ENCODE assay signal across 9 cellular contexts in the genomic region with DNA sequence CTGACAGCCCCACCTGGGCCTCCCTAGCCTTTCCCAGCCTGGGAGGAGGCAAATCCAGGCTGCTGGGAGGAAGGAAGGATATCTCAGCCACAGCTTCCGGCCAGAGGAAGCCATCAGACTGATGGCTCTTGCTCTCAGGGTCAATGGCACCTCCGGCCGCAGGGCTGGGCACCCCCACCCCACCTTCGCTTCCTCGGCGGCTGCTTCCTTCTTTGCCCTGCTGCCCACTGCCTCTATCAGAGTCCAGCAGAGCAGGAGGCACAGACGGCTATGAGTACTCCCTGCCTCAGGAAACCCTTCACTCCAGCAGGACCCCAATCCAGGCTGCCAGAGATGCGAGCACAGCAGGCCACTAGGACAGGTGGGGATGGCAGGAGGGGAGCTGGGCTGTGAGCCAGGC. TPM values are rescaled to one million over a fixed set of nuclear protein-coding genes. Genes with fewer than 3 reads are reported as not detected.
A peak's percentile ranks its signal among the peaks of the same experiment; 100 is the strongest.
DNase-seq lines count a peak whose midpoint lies in the region; ATAC-seq and TF ChIP-seq lines count a peak whose summit lies in the region.
"Had no signal": no experiment of that assay in that cellular context is flagged by ENCODE, and none has a peak within 500 bp of the region (broad histone marks: within the 10 kb centered on the region; RNA-seq: fewer than 3 reads in every experiment).

No MANE protein-coding gene starts in this region.

- no peak overlapping the region for H3K14ac ChIP-seq in mesenchymal stem cell (ENCODE audit: low read length in 2 of 2)

- WGBS in mesenchymal stem cell = 89% methylated on average over 7 of the region's 8 CpGs

- H3K4ac ChIP-seq in mesenchymal stem cell (ENCODE audit: low read depth in 1 of 2, low read length in 2 of 2) = peak overlapping the region in 1 of 2 experiments; percentile 8

- no peak overlapping the region for H2BK15ac ChIP-seq in mesenchymal stem cell (ENCODE audit: low read depth, poor library complexity, severe bottlenecking)

- peak overlapping the region; percentile 77 for H3K4me3 Mint-ChIP-seq in activated naive CD4-positive, alpha-beta T cell treated with anti-CD3 and anti-CD28 coated beads for 36 hours

- H4K91ac ChIP-seq in mesenchymal stem cell (ENCODE audit: low read length) = no peak overlapping the region

- no peak overlapping the region for H2AK5ac ChIP-seq in mesenchymal stem cell (ENCODE audit: low read length, severe bottlenecking)

- peaks cover 54 to 57% of the 10 kb centered on the region in 2 donors for H3K36me3 ChIP-seq in ascending aorta
- H3K36me3 ChIP-seq in mesenchymal stem cell (ENCODE audit: control insufficient read depth in 1 of 2, insufficient read depth in 2 of 2, low read depth in 1 of 2, low read length in 2 of 2) = peaks cover 51 to 54% of the 10 kb centered on the region in 2 experiments
- peaks cover 50% of the 10 kb centered on the region for H3K36me3 ChIP-seq in thoracic aorta

- H3K36me3 Mint-ChIP-seq in activated naive CD4-positive, alpha-beta T cell treated with anti-CD3 and anti-CD28 coated beads for 36 hours (ENCODE audit: low read depth) = peaks cover 8% of the 10 kb centered on the region
- no peaks in the 10 kb centered on the region for H3K36me3 Mint-ChIP-seq in activated naive CD4-positive, alpha-beta T cell treated with anti-CD3 and anti-CD28 coated beads, Interleukin-2, amount 50 U/mL, for 72 hours

- H2BK5ac ChIP-seq in mesenchymal stem cell (ENCODE audit: low read depth, low read length, poor library complexity, severe bottlenecking) = no peak overlapping the region

- peak overlapping the region in 1 of 2 experiments; percentile 26 for H3K18ac ChIP-seq in mesenchymal stem cell (ENCODE audit: low read depth in 1 of 2, low read length in 2 of 2)

- H3K4me1 ChIP-seq in ascending aorta (peaks cover 16 to 30% of the 10 kb centered on the region in 2 donors), mesenchymal stem cell (ENCODE audit: control insufficient read depth, insufficient read depth, low read depth, low read length) (peaks cover 24% of the 10 kb centered on the region), thoracic aorta (ENCODE audit: control insufficient read depth in 1 of 2, low read depth in 2 of 2) (peaks cover 22 to 37% of the 10 kb centered on the region in 2 donors)

- H3K9me3 ChIP-seq in ascending aorta (no peaks in the 10 kb centered on the region), mesenchymal stem cell (ENCODE audit: control insufficient read depth, low read length) (no peaks in the 10 kb centered on the region), thoracic aorta (no peaks in the 10 kb centered on the region)

- intact Hi-C loops in activated naive CD4-positive, alpha-beta T cell treated with anti-CD3 and anti-CD28 coated beads for 36 hours (cut with micrococcal nuclease) = no loop called here
- intact Hi-C loops in ascending aorta (cut with DNase I) = loop anchor here (5.0 to 10.0 kb wide), 2 partner anchors 228 to 246 kb away; partner anchors contain the start of genes ANKRD36 and FAHD2B

- ATAC-seq in activated naive CD4-positive, alpha-beta T cell treated with anti-CD3 and anti-CD28 coated beads, Interleukin-2, amount 50 U/mL, for 72 hours = no peak
- no peak for ATAC-seq in thoracic aorta (ENCODE audit: insufficient number of reproducible peaks, low FRiP score, low read depth)
- ATAC-seq in GM21526 (IDR thresholded peaks at IDR 0.05; ENCODE audit: low FRiP score, unreplicated experiment) = no peak
- no peak for ATAC-seq in GM18873 (IDR thresholded peaks at IDR 0.05; ENCODE audit: low FRiP score, unreplicated experiment)

- H2BK120ac ChIP-seq in mesenchymal stem cell (ENCODE audit: low read depth, low read length) = no peak overlapping the region

- H3K4me3 ChIP-seq in ascending aorta (peak overlapping the region in 1 of 2 donors; percentile 98), mesenchymal stem cell (ENCODE audit: insufficient read depth in 1 of 2, low read depth in 1 of 2, low read length in 2 of 2) (peak overlapping the region in 1 of 2 experiments; percentile 24), thoracic aorta (peak overlapping the region; percentile 97)

- H3K4me2 ChIP-seq in mesenchymal stem cell (ENCODE audit: low read length, poor library complexity, severe bottlenecking) = peak overlapping the region; percentile 46

- DNase-seq in activated naive CD4-positive, alpha-beta T cell treated with anti-CD3 and anti-CD28 coated beads for 36 hours = no peak
- no peak for DNase-seq in activated naive CD4-positive, alpha-beta T cell treated with anti-CD3 and anti-CD28 coated beads, Interleukin-2, amount 50 U/mL, for 72 hours (ENCODE audit: low spot score in 2 of 2)
- DNase-seq in ascending aorta (ENCODE audit: low spot score in 2 of 2) (no peak), mesenchymal stem cell (no peak), thoracic aorta (ENCODE audit: low spot score) (no peak), activated gamma-delta T cell (lab: John Stamatoyannopoulos, UW) (no peak)
- DNase-seq: NCI-H187 had no signal

- no peak overlapping the region for H3K27ac Mint-ChIP-seq in activated naive CD4-positive, alpha-beta T cell treated with anti-CD3 and anti-CD28 coated beads for 36 hours
- H3K27ac Mint-ChIP-seq in activated naive CD4-positive, alpha-beta T cell treated with anti-CD3 and anti-CD28 coated beads, Interleukin-2, amount 50 U/mL, for 72 hours = no peak overlapping the region

- H3K23ac ChIP-seq in mesenchymal stem cell (ENCODE audit: low read length in 2 of 2) = peak overlapping the region in 1 of 2 experiments; percentile 85

- no peak overlapping the region for H2AFZ ChIP-seq in mesenchymal stem cell (ENCODE audit: low read depth, low read length)

- TF ChIP-seq CTCF in ascending aorta (IDR thresholded peaks at IDR 0.05) (no peak), thoracic aorta (IDR thresholded peaks at IDR 0.05) (no peak)

- peaks cover 21% of the 10 kb centered on the region for H3K4me1 Mint-ChIP-seq in activated naive CD4-positive, alpha-beta T cell treated with anti-CD3 and anti-CD28 coated beads for 36 hours (ENCODE audit: low read depth)

- no peaks in the 10 kb centered on the region for H3K9me3 Mint-ChIP-seq in activated naive CD4-positive, alpha-beta T cell treated with anti-CD3 and anti-CD28 coated beads for 36 hours
- no peaks in the 10 kb centered on the region for H3K9me3 Mint-ChIP-seq in activated naive CD4-positive, alpha-beta T cell treated with anti-CD3 and anti-CD28 coated beads, Interleukin-2, amount 50 U/mL, for 72 hours

- no peak overlapping the region for H3K9ac ChIP-seq in mesenchymal stem cell (ENCODE audit: low read length)

- H4K8ac ChIP-seq in mesenchymal stem cell (ENCODE audit: low read length) = no peak overlapping the region

- CTCF ChIA-PET in activated naive CD4-positive, alpha-beta T cell treated with anti-CD3 and anti-CD28 coated beads for 36 hours (lab: Charles Lee) = interaction anchor here (1.0 to 3.3 kb wide), 2 partner anchors 8 to 88 kb away, joined by 3 to 25 read pairs; partner anchors contain the start of gene ANKRD39

- no peaks in the 10 kb centered on the region for H3K27me3 ChIP-seq in ascending aorta
- no peaks in the 10 kb centered on the region for H3K27me3 ChIP-seq in mesenchymal stem cell (ENCODE audit: control insufficient read depth in 1 of 2, insufficient read depth in 1 of 2, low read length in 2 of 2)
- H3K27me3 ChIP-seq in thoracic aorta (replicated peaks; ENCODE audit: insufficient read depth) = no peaks in the 10 kb centered on the region

- H3K27ac ChIP-seq in ascending aorta (peak overlapping the region; percentile 96 to 99), mesenchymal stem cell (ENCODE audit: low read length, poor library complexity, severe bottlenecking) (no peak overlapping the region), thoracic aorta (peak overlapping the region; percentile 97 to 99)

- no peak overlapping the region for H2BK12ac ChIP-seq in mesenchymal stem cell (ENCODE audit: low read length in 2 of 2)

- peaks cover 33% of the 10 kb centered on the region for H3K79me1 ChIP-seq in mesenchymal stem cell (replicated peaks; ENCODE audit: low read length, poor library complexity, severe bottlenecking)

- H3K27me3 Mint-ChIP-seq in activated naive CD4-positive, alpha-beta T cell treated with anti-CD3 and anti-CD28 coated beads for 36 hours (ENCODE audit: low read depth) = peaks cover 6% of the 10 kb centered on the region

RNA-seq across cellular contexts. Expression of gene SEMA4C, which starts 3.3 kb away (rescaled TPM):
- total RNA-seq in activated naive CD4-positive, alpha-beta T cell treated with anti-CD3 and anti-CD28 coated beads for 36 hours = 1 to 10 TPM; 7.7 to 8.5 TPM
- 10 to 100 TPM in 1 of 2 donors, 1 to 10 TPM in 1; 6.8 to 10.8 TPM for total RNA-seq in activated naive CD4-positive, alpha-beta T cell treated with anti-CD3 and anti-CD28 coated beads, Interleukin-2, amount 50 U/mL, for 72 hours
- 56.9 TPM for total RNA-seq in ascending aorta
- 20.2 TPM for polyA plus RNA-seq in mesenchymal stem cell (2013, experiment 1 of 2)
- 20.7 TPM for polyA plus RNA-seq in mesenchymal stem cell (2013, experiment 2 of 2)
- 10 to 100 TPM; 44.1 to 66.3 TPM for total RNA-seq in thoracic aorta

RNA-seq across cellular contexts. Expression of gene ANKRD39, which starts 8.8 kb away (rescaled TPM):
- 10 to 100 TPM; 25.0 to 27.3 TPM for total RNA-seq in activated naive CD4-positive, alpha-beta T cell treated with anti-CD3 and anti-CD28 coated beads for 36 hours
- 10 to 100 TPM; 23.8 to 39.2 TPM for total RNA-seq in activated naive CD4-positive, alpha-beta T cell treated with anti-CD3 and anti-CD28 coated beads, Interleukin-2, amount 50 U/mL, for 72 hours
- total RNA-seq in ascending aorta (2.3 TPM), thoracic aorta (10 to 100 TPM in 1 of 2 donors, 1 to 10 TPM in 1; 8.4 to 18.0 TPM)
- 11.8 TPM for polyA plus RNA-seq in mesenchymal stem cell (2013, experiment 1 of 2)
- polyA plus RNA-seq in mesenchymal stem cell (2013, experiment 2 of 2) = 10.8 TPM

RNA-seq across cellular contexts. Expression of gene ANKRD23, which starts 22.8 kb away (rescaled TPM):
- 1 to 10 TPM; 3.3 to 4.2 TPM for total RNA-seq in activated naive CD4-positive, alpha-beta T cell treated with anti-CD3 and anti-CD28 coated beads for 36 hours
- 1 to 10 TPM; 3.7 to 6.8 TPM for total RNA-seq in activated naive CD4-positive, alpha-beta T cell treated with anti-CD3 and anti-CD28 coated beads, Interleukin-2, amount 50 U/mL, for 72 hours
- total RNA-seq in ascending aorta (4.0 TPM), thoracic aorta (1 to 10 TPM; 6.0 to 8.4 TPM)
- polyA plus RNA-seq in mesenchymal stem cell (2013, experiment 1 of 2) = 0.81 TPM
- polyA plus RNA-seq in mesenchymal stem cell (2013, experiment 2 of 2) = 0.89 TPM

RNA-seq across cellular contexts. Expression of gene CNNM3, which starts 50.5 kb away (rescaled TPM):
- 10 to 100 TPM; 17.3 to 19.9 TPM for total RNA-seq in activated naive CD4-positive, alpha-beta T cell treated with anti-CD3 and anti-CD28 coated beads for 36 hours
- 10 to 100 TPM; 15.0 to 18.8 TPM for total RNA-seq in activated naive CD4-positive, alpha-beta T cell treated with anti-CD3 and anti-CD28 coated beads, Interleukin-2, amount 50 U/mL, for 72 hours
- 24.5 TPM for total RNA-seq in ascending aorta
- polyA plus RNA-seq in mesenchymal stem cell (2013, experiment 1 of 2) = 3.8 TPM
- 3.8 TPM for polyA plus RNA-seq in mesenchymal stem cell (2013, experiment 2 of 2)
- 10 to 100 TPM; 11.5 to 14.3 TPM for total RNA-seq in thoracic aorta
